Comparison of ENCODE assay signal across 15 cellular contexts in the genomic region with DNA sequence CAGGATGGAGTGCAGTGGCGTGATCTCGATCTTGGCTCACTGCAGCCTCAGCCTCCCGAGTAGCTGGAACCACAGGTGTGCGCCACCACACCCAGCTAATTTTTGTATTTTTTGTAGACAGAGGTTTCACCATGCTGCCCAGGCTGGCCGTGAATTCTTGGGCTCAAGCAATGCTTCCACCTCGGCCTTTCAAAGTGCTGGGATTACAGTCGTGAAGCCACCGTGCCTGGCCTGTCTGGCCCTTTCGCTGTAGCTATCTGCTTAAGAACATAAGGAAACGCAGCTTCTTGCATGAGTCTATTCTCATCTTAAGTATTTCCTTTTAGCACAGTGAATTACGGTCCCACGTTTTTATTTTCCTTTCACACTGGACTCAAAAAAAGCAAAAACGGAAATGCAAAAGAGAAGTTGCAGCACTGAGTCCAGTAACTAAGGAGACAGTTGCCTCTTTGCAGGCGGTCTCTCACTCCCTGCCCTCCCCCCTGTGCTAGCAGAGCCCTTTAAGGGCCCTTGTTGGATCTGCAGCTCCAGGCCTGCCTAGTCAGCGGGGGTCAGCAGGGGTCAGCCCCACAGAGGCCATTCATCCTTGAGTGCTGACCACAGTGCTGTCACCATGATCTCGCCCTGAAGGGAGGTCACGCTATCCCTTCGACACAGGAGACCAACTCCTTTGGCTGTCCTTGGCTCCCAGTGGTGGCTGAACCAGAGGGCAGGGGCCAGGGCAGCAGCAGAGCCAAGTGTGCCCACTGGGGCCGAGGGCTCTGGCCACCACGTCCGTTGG. TPM values are rescaled to one million over a fixed set of nuclear protein-coding genes. Genes with fewer than 3 reads are reported as not detected.
A peak's percentile ranks its signal among the peaks of the same experiment; 100 is the strongest.
DNase-seq lines count a peak whose midpoint lies in the region; ATAC-seq and TF ChIP-seq lines count a peak whose summit lies in the region.
"Had no signal": no experiment of that assay in that cellular context is flagged by ENCODE, and none has a peak within 500 bp of the region (broad histone marks: within the 10 kb centered on the region; RNA-seq: fewer than 3 reads in every experiment).

No MANE protein-coding gene starts in this region.

- H3K27me3 Mint-ChIP-seq in Calu3 (ENCODE audit: unreplicated experiment) (no peaks in the 10 kb centered on the region), nephron progenitor cell (ENCODE audit: low read depth, poor library complexity) (peaks cover 5% of the 10 kb centered on the region), GM23338 (ENCODE audit: insufficient read depth, low read depth, poor library complexity) (peaks cover 14% of the 10 kb centered on the region)
- H3K27me3 Mint-ChIP-seq: activated naive CD8-positive, alpha-beta T cell treated with anti-CD3 and anti-CD28 coated beads, Interleukin-2, amount 50 U/mL, for 24 hours; stimulated activated naive CD8-positive, alpha-beta T cell treated with anti-CD3 and anti-CD28 coated beads, Interleukin-15, amount 100 ng/mL, for 72 hours had no signal

- no peaks in the 10 kb centered on the region for H3F3A ChIP-seq in GM23338 (replicated peaks; ENCODE audit: low read depth)

- H3K27ac Mint-ChIP-seq in Calu3 (ENCODE audit: unreplicated experiment) (no peak overlapping the region), nephron progenitor cell (no peak overlapping the region), GM23338 (no peak overlapping the region)
- H3K27ac Mint-ChIP-seq: activated naive CD8-positive, alpha-beta T cell treated with anti-CD3 and anti-CD28 coated beads, Interleukin-2, amount 50 U/mL, for 24 hours had no signal

- peaks cover 9% of the 10 kb centered on the region for H3K36me3 Mint-ChIP-seq in Calu3 (ENCODE audit: insufficient read depth, unreplicated experiment)
- H3K36me3 Mint-ChIP-seq in nephron progenitor cell (ENCODE audit: low read depth): peaks cover 27% of the 10 kb centered on the region
- H3K36me3 Mint-ChIP-seq in GM23338 (ENCODE audit: low read depth): peaks cover 8% of the 10 kb centered on the region; the same call in 2 of the 3 replicates

- no peaks in the 10 kb centered on the region for H3K9me2 ChIP-seq in GM23338 (ENCODE audit: insufficient read depth)

- intact Hi-C loops in Calu3 (cut with micrococcal nuclease; ENCODE audit: unreplicated experiment): loop anchor here (5.0 kb wide), 1 partner anchor 170 kb away; a partner anchor contains a TSS

- no peak overlapping the region for H3K4me3 Mint-ChIP-seq in Calu3 (ENCODE audit: low read depth, unreplicated experiment)
- no peak overlapping the region for H3K4me3 Mint-ChIP-seq in nephron progenitor cell
- no peak overlapping the region for H3K4me3 Mint-ChIP-seq in GM23338
- H3K4me3 Mint-ChIP-seq: activated naive CD8-positive, alpha-beta T cell treated with anti-CD3 and anti-CD28 coated beads, Interleukin-2, amount 50 U/mL, for 24 hours; stimulated activated naive CD8-positive, alpha-beta T cell treated with anti-CD3 and anti-CD28 coated beads, Interleukin-15, amount 100 ng/mL, for 72 hours had no signal

- ATAC-seq in GM23338 (no peak), HG03521 (IDR thresholded peaks at IDR 0.05; ENCODE audit: unreplicated experiment) (no peak), GM18498 (IDR thresholded peaks at IDR 0.05; ENCODE audit: unreplicated experiment) (no peak)
- ATAC-seq: activated naive CD8-positive, alpha-beta T cell treated with anti-CD3 and anti-CD28 coated beads, Interleukin-2, amount 50 U/mL, for 24 hours; Panc1; stimulated activated naive CD8-positive, alpha-beta T cell treated with anti-CD3 and anti-CD28 coated beads, Interleukin-15, amount 100 ng/mL, for 72 hours had no signal

- TF ChIP-seq CTCF in Calu3 (IDR thresholded peaks at IDR 0.05; ENCODE audit: unreplicated experiment) (no peak), nephron progenitor cell (IDR thresholded peaks at IDR 0.05) (no peak), GM23338 (conservative IDR thresholded peaks at IDR 0.05; ENCODE audit: low read depth in 2 of 2) (no peak)

- H3K4me1 ChIP-seq in GM23338 (ENCODE audit: insufficient read depth): peaks cover 6% of the 10 kb centered on the region; the same call in 1 of the 2 replicates

- H3K79me2 ChIP-seq in GM23338 (replicated peaks; ENCODE audit: insufficient read depth): no peaks in the 10 kb centered on the region

- H3K9me3 Mint-ChIP-seq in Calu3 (ENCODE audit: low read depth, unreplicated experiment) (no peaks in the 10 kb centered on the region), nephron progenitor cell (peaks cover 26% of the 10 kb centered on the region), GM23338 (peaks cover 6% of the 10 kb centered on the region)
- H3K9me3 Mint-ChIP-seq: activated naive CD8-positive, alpha-beta T cell treated with anti-CD3 and anti-CD28 coated beads, Interleukin-2, amount 50 U/mL, for 24 hours had no signal

- no peak overlapping the region for H3K27ac ChIP-seq in GM23338 (ENCODE audit: low read depth)
- H3K27ac ChIP-seq: KMS-11, pancreas had no signal

- no peak overlapping the region for H3K4me2 ChIP-seq in GM23338
- H3K4me2 ChIP-seq: KMS-11 had no signal

- H3K27me3 ChIP-seq in GM23338 (ENCODE audit: insufficient read depth): no peaks in the 10 kb centered on the region
- H3K27me3 ChIP-seq: dorsolateral prefrontal cortex, pancreas had no signal

- no peaks in the 10 kb centered on the region for H3K36me3 ChIP-seq in GM23338 (ENCODE audit: insufficient read depth)
- H3K36me3 ChIP-seq: pancreas had no signal

- H3K4me1 Mint-ChIP-seq in Calu3 (ENCODE audit: low read depth, unreplicated experiment) (peaks cover 12% of the 10 kb centered on the region), nephron progenitor cell (peaks cover 56% of the 10 kb centered on the region), GM23338 (peaks cover 7% of the 10 kb centered on the region)

- H4K20me1 ChIP-seq in GM23338 (replicated peaks; ENCODE audit: insufficient read depth): no peaks in the 10 kb centered on the region; the same call in 1 of the 2 replicates

- TSS peak; percentile 7 for BruUV-seq in Calu3 (replicated peaks; lab: Mats Ljungman, UMichigan)

- DNase-seq in Calu3: no peak
- peak; percentile 96 for DNase-seq in NOMO-1 treated with DMSO at 0.1 percent for 48 hours (lab: John Stamatoyannopoulos, UW; ENCODE audit: unreplicated experiment)
- DNase-seq in fibroblast of peridontal ligament (ENCODE audit: extremely low read depth): peak; percentile 17
- peak; percentile 73 for DNase-seq in nephron progenitor cell
- DNase-seq in GM23338 (ENCODE audit: low spot score): no peak
- DNase-seq in activated CD4-positive, alpha-beta T cell treated with anti-CD3 and anti-CD28 coated beads, Interleukin-2, amount 50 U/mL, for 4 hours: no peak
- DNase-seq: activated naive CD8-positive, alpha-beta T cell treated with anti-CD3 and anti-CD28 coated beads, Interleukin-2, amount 50 U/mL, for 24 hours; dorsolateral prefrontal cortex; pancreas; stimulated activated CD4-positive, alpha-beta T cell treated with anti-CD3 and anti-CD28 coated beads, Interleukin-4, amount 100 ng/mL, for 24 hours; stimulated activated naive CD8-positive, alpha-beta T cell treated with anti-CD3 and anti-CD28 coated beads, Interleukin-15, amount 100 ng/mL, for 72 hours had no signal

- CTCF ChIA-PET in Calu3 (lab: Charles Lee): no interaction called here

- H3K4me3 ChIP-seq in GM23338: no peak overlapping the region
- H3K4me3 ChIP-seq: dorsolateral prefrontal cortex, pancreas had no signal

- H2AFZ ChIP-seq in GM23338: no peak overlapping the region

TF ChIP-seq in GM23338, 12 proteins besides CTCF, POLR2A, EP300 and RAD21 (continues in another document):
- TF ChIP-seq, protein P1, sequence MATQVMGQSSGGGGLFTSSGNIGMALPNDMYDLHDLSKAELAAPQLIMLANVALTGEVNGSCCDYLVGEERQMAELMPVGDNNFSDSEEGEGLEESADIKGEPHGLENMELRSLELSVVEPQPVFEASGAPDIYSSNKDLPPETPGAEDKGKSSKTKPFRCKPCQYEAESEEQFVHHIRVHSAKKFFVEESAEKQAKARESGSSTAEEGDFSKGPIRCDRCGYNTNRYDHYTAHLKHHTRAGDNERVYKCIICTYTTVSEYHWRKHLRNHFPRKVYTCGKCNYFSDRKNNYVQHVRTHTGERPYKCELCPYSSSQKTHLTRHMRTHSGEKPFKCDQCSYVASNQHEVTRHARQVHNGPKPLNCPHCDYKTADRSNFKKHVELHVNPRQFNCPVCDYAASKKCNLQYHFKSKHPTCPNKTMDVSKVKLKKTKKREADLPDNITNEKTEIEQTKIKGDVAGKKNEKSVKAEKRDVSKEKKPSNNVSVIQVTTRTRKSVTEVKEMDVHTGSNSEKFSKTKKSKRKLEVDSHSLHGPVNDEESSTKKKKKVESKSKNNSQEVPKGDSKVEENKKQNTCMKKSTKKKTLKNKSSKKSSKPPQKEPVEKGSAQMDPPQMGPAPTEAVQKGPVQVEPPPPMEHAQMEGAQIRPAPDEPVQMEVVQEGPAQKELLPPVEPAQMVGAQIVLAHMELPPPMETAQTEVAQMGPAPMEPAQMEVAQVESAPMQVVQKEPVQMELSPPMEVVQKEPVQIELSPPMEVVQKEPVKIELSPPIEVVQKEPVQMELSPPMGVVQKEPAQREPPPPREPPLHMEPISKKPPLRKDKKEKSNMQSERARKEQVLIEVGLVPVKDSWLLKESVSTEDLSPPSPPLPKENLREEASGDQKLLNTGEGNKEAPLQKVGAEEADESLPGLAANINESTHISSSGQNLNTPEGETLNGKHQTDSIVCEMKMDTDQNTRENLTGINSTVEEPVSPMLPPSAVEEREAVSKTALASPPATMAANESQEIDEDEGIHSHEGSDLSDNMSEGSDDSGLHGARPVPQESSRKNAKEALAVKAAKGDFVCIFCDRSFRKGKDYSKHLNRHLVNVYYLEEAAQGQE (IDR thresholded peaks at IDR 0.05; ENCODE audit: unreplicated experiment): no peak
- TF ChIP-seq, protein P2, sequence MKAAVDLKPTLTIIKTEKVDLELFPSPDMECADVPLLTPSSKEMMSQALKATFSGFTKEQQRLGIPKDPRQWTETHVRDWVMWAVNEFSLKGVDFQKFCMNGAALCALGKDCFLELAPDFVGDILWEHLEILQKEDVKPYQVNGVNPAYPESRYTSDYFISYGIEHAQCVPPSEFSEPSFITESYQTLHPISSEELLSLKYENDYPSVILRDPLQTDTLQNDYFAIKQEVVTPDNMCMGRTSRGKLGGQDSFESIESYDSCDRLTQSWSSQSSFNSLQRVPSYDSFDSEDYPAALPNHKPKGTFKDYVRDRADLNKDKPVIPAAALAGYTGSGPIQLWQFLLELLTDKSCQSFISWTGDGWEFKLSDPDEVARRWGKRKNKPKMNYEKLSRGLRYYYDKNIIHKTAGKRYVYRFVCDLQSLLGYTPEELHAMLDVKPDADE (IDR thresholded peaks at IDR 0.05): no peak
- TF ChIP-seq ZNF331 (CRISPR knock-in tag; IDR thresholded peaks at IDR 0.05; ENCODE audit: low read depth) (no peak), JUNB (IDR thresholded peaks at IDR 0.05; ENCODE audit: unreplicated experiment) (no peak)

RNA-seq across cellular contexts. Expression of a gene that starts 21.8 kb away (rescaled TPM):
- 26.1 and 26.4 TPM in 2 replicates for total RNA-seq in Calu3 (2022)
- total RNA-seq in GM23338 (2014; rRNA removed; shearing (Covaris generic)): 59.7 and 66.3 TPM in 2 replicates
- 15.8 and 18.2 TPM in 2 replicates for polyA plus RNA-seq in GM23338 (2016; fragmentation: Nextera tagmentation; extraction: Ambion mirVana)

Comparison
In these comparisons a context has a peak if more than half of its experiments do, and no peak if none do; other contexts are left out.
1. DNase-seq: peak in NOMO-1 treated with DMSO at 0.1 percent for 48 hours (single experiment), fibroblast of peridontal ligament (single experiment) and nephron progenitor cell (single experiment); none in Calu3 (single experiment), GM23338 (single experiment) and activated CD4-positive, alpha-beta T cell treated with anti-CD3 and anti-CD28 coated beads, Interleukin-2, amount 50 U/mL, for 4 hours (0 of 2).